In genomic region chr15:75030023-75030413, GRCh38 we compare ENCODE assay signal across 9 cellular contexts. TPM values are rescaled to one million over a fixed set of nuclear protein-coding genes. Genes with fewer than 3 reads are reported as not detected.
DNase-seq lines count a peak whose midpoint lies in the region; ATAC-seq, FAIRE-seq and TF ChIP-seq lines count a peak whose summit lies in the region.
"Had no signal": no experiment of that assay in that cellular context is flagged by ENCODE, and none has a peak within 500 bp of the region (broad histone marks: within the 10 kb centered on the region; RNA-seq: fewer than 3 reads in every experiment).

No MANE protein-coding gene starts in this region.

- H3K4me1 Mint-ChIP-seq in HFFc6 (ENCODE audit: low read depth): peaks cover 29% of the 10 kb centered on the region

- ATAC-seq in GM12878: no peak

- H3K36me3 Mint-ChIP-seq in HFFc6 (ENCODE audit: low read depth): no peaks in the 10 kb centered on the region

- peak overlapping the region; percentile 69; the same call in 1 of the 2 replicates for H3K4me2 ChIP-seq in GM12878 (ENCODE audit: control insufficient read depth, insufficient read depth)

- no peak for TF ChIP-seq POLR2A in GM12878 (IDR thresholded peaks at IDR 0.05; ENCODE audit: low read depth, low read length)
- no peak for TF ChIP-seq POLR2A in suprapubic skin (IDR thresholded peaks at IDR 0.05)

- H3K9me3 ChIP-seq in GM12878 (replicated peaks; ENCODE audit: control insufficient read depth, insufficient read depth, low read length) (no peaks in the 10 kb centered on the region), suprapubic skin (no peaks in the 10 kb centered on the region)

- H3K27me3 ChIP-seq in GM12878 (replicated peaks in 1 of 2; ENCODE audit: control insufficient read depth in 2 of 2, insufficient read depth in 2 of 2, low read length in 1 of 2) (no peaks in the 10 kb centered on the region), suprapubic skin (no peaks in the 10 kb centered on the region)

- H3K79me2 ChIP-seq in GM12878 (ENCODE audit: control insufficient read depth, insufficient read depth, low read length): peaks cover 11% of the 10 kb centered on the region

- POLR2A ChIA-PET in GM12878 (lab: Charles Lee): interaction anchor here (0.5 to 2.9 kb wide), 5 partner anchors 13 to 174 kb away, joined by 4 to 14 read pairs (median 9); partner anchors contain the start of gene C15orf39

- peak overlapping the region; percentile 49; the same call in 1 of the 2 replicates for H3K9ac ChIP-seq in GM12878 (ENCODE audit: control insufficient read depth, insufficient read depth, low read length)

- in situ Hi-C loops in GM12878 (cut with MboI): no loop called here

- H3K36me3 ChIP-seq in GM12878 (ENCODE audit: control insufficient read depth in 2 of 2, insufficient read depth in 2 of 2, low read length in 1 of 2) (peaks cover 0 to 2% of the 10 kb centered on the region in 2 experiments; a peak in 3 of 4 replicates), suprapubic skin (no peaks in the 10 kb centered on the region)

- WGBS in GM12878 (ENCODE audit: insufficient coverage, insufficient replicate concordance, low lambda C conversion rate, missing lambda C conversion rate): 95% methylated on average over 2 of the region's 2 CpGs
- WGBS in suprapubic skin: 13% methylated on average over 1 of the region's 2 CpGs

- H3K4me3 ChIP-seq in GM12878 (no peak overlapping the region), suprapubic skin (peak overlapping the region; percentile 21)

- H3K27ac Mint-ChIP-seq in HFFc6: peak overlapping the region; percentile 93
- H3K27ac Mint-ChIP-seq: activated naive CD4-positive, alpha-beta T cell treated with anti-CD3 and anti-CD28 coated beads for 36 hours had no signal

- TF ChIP-seq EP300 in GM12878 (IDR thresholded peaks at IDR 0.05; ENCODE audit: borderline replicate concordance in 1 of 2, control insufficient read depth in 1 of 2, low read depth in 2 of 2, low read length in 2 of 2) (no peak), suprapubic skin (IDR thresholded peaks at IDR 0.05) (no peak)

- H2AFZ ChIP-seq in GM12878 (ENCODE audit: control insufficient read depth, low read depth, low read length): no peak overlapping the region

- H4K20me1 ChIP-seq in GM12878 (ENCODE audit: control insufficient read depth, insufficient read depth): no peaks in the 10 kb centered on the region

- TF ChIP-seq RAD21 in GM12878 (IDR thresholded peaks at IDR 0.05; ENCODE audit: insufficient read depth, low read depth, low read length): no peak

- RAD21 ChIA-PET in GM12878 (lab: Charles Lee; ENCODE audit: unreplicated experiment): interaction anchor here (0.5 to 4.2 kb wide), 16 partner anchors 8 to 611 kb away, joined by 3 to 65 read pairs (median 5); partner anchors contain the start of genes C15orf39 and SIN3A

- DNase-seq in HFFc6 (no peak), GM12878 (ENCODE audit: low read depth, low spot score) (no peak), kidney tubule cell (ENCODE audit: low spot score) (peak; percentile 32), suprapubic skin (ENCODE audit: low spot score in 2 of 2) (no peak), NOMO-1 treated with DMSO at 0.1 percent for 48 hours (lab: John Stamatoyannopoulos, UW; ENCODE audit: unreplicated experiment) (no peak), NCI-H510A (lab: John Stamatoyannopoulos, UW) (no peak), MV-4-11 (lab: John Stamatoyannopoulos, UW) (no peak)
- DNase-seq in stimulated activated CD4-positive, alpha-beta T cell treated with anti-CD3 and anti-CD28 coated beads, Interleukin-1b, Interleukin-23, amount 100 ng/mL, for 48 hours: no peak

- no peaks in the 10 kb centered on the region for H3K9me3 Mint-ChIP-seq in HFFc6
- H3K9me3 Mint-ChIP-seq: activated naive CD4-positive, alpha-beta T cell treated with anti-CD3 and anti-CD28 coated beads for 36 hours had no signal

- H3K4me1 ChIP-seq in GM12878 (ENCODE audit: control insufficient read depth, insufficient read depth, low read length) (peaks cover 44% of the 10 kb centered on the region), suprapubic skin (peaks cover 44% of the 10 kb centered on the region)

- H3K27me3 Mint-ChIP-seq in HFFc6 (ENCODE audit: insufficient read depth): peaks cover 1% of the 10 kb centered on the region

- CTCF ChIA-PET in GM12878 (lab: Yijun Ruan, JAX): interaction anchor here (0.6 to 6.7 kb wide), 23 partner anchors 8 to 654 kb away, joined by 3 to 95 read pairs (median 4); partner anchors contain the start of gene C15orf39

- H3K27ac ChIP-seq in GM12878 (ENCODE audit: control insufficient read depth, insufficient read depth): peak overlapping the region; percentile 74
- H3K27ac ChIP-seq in suprapubic skin: peak overlapping the region; percentile 72

- SMC1A ChIA-PET in GM12878 (lab: Charles Lee; ENCODE audit: uncharacterized antibody, unreplicated experiment): interaction anchor here (0.6 to 4.3 kb wide), 15 partner anchors 10 to 419 kb away, joined by 3 to 49 read pairs (median 3); partner anchors contain the start of gene MAN2C1

- intact Hi-C loops in GM12878 (cut with micrococcal nuclease; ENCODE audit: unreplicated experiment): no loop called here

- H3K4me3 Mint-ChIP-seq in HFFc6: no peak overlapping the region
- H3K4me3 Mint-ChIP-seq: activated naive CD4-positive, alpha-beta T cell treated with anti-CD3 and anti-CD28 coated beads for 36 hours had no signal

- BruUV-seq in GM12878 (replicated peaks; lab: Mats Ljungman, UMichigan): no TSS peak

- FAIRE-seq in GM12878 (lab: Jason Lieb, UNC): no peak

- TF ChIP-seq CTCF in HFFc6 (IDR thresholded peaks at IDR 0.05) (no peak), GM12878 (IDR thresholded peaks at IDR 0.05 in 2 of 3, conservative IDR thresholded peaks at IDR 0.05 in 1 of 3; ENCODE audit: control insufficient read depth in 2 of 3, extremely low read depth in 1 of 3, insufficient read depth in 1 of 3, low read depth in 3 of 3, low read length in 3 of 3) (no peak), suprapubic skin (IDR thresholded peaks at IDR 0.05) (no peak)

TF ChIP-seq in GM12878, 131 proteins besides CTCF, POLR2A, EP300 and RAD21 (continues in another document):
- no peak for TF ChIP-seq ELK1 (IDR thresholded peaks at IDR 0.05; ENCODE audit: low read depth, low read length)

RNA-seq across cellular contexts. Expression of gene PPCDC, which starts 6.6 kb away (rescaled TPM):
- total RNA-seq in HFFc6 (2021; fragmentation: NEBNext Ultra II Directional; extraction: Animal tissue kit (Norgen Biotek cat#: 25700)): 10 to 100 TPM in 5 of 6 experiments, 1 to 10 TPM in 1; 9.8 to 12.3 (median 11.2) TPM
- total RNA-seq in GM12878 (2013; cell fraction: nucleolus; rRNA removed): 112 and 121 TPM in 2 replicates
- total RNA-seq in GM12878 (2014; rRNA removed) (42.7 and 45.0 TPM in 2 replicates), GM12878 (2014; rRNA removed; fragmentation: Illumina TruSeq; extraction: Trizol) (29.4 and 32.5 TPM in 2 replicates), GM12878 (2021) (40.2 and 43.3 TPM in 2 replicates), suprapubic skin (10 to 100 TPM in 2 of 4 donors, 1 to 10 TPM in 2; 7.4 to 25.7 (median 13.1) TPM)
- 25.0 TPM for polyA plus RNA-seq in GM12878 (2011; ENCODE audit: low read depth)
- polyA plus RNA-seq in GM12878 (2011; rRNA removed) (27.9 and 44.7 TPM in 2 replicates), GM12878 (2014; fragmentation: Illumina TruSeq; extraction: Trizol) (32.9 and 35.7 TPM in 2 replicates), GM12878 (2014; fragmentation: Nextera tagmentation; extraction: Ambion mirVana) (100 to 1,000 TPM in 1 of 2 experiments, 10 to 100 TPM in 1; 92.0 to 135 TPM), GM12878 (2014; rRNA removed) (68.2 and 69.9 TPM in 2 replicates), GM12878 (2016; fragmentation: Nextera tagmentation; extraction: Ambion mirVana) (10 to 100 TPM; 65.4 to 67.9 TPM)
- 61.6 and 76.5 TPM in 2 replicates for polyA plus RNA-seq in GM12878 (2011; cell fraction: cytosol; rRNA removed)
- polyA plus RNA-seq in GM12878 (2011; cell fraction: nucleus; rRNA removed): 83.3 and 92.0 TPM in 2 replicates
- polyA plus RNA-seq in GM12878 (2012): 27.6 and 38.4 TPM in 2 replicates
- polyA minus RNA-seq in GM12878 (2011; rRNA and poly(A)+ RNA removed): 37.2 and 70.2 TPM in 2 replicates
- 8.8 and 18.7 TPM in 2 replicates for polyA minus RNA-seq in GM12878 (2011; cell fraction: cytosol; rRNA and poly(A)+ RNA removed)
- 51.0 and 104 TPM in 2 replicates for polyA minus RNA-seq in GM12878 (2011; cell fraction: nucleus; rRNA and poly(A)+ RNA removed)

RNA-seq across cellular contexts. Expression of gene SCAMP5, which starts 34.7 kb away (rescaled TPM):
- total RNA-seq in HFFc6 (2021; fragmentation: NEBNext Ultra II Directional; extraction: Animal tissue kit (Norgen Biotek cat#: 25700)): 10 to 100 TPM in 2 of 6 experiments, 1 to 10 TPM in 4; 6.4 to 11.2 (median 6.9) TPM
- 5.9 and 8.5 TPM in 2 replicates for total RNA-seq in GM12878 (2013; cell fraction: nucleolus; rRNA removed)
- total RNA-seq in GM12878 (2014; rRNA removed): 20.2 and 22.2 TPM in 2 replicates
- total RNA-seq in GM12878 (2014; rRNA removed; fragmentation: Illumina TruSeq; extraction: Trizol): 13.6 and 15.0 TPM in 2 replicates
- total RNA-seq in GM12878 (2021): 24.8 and 25.5 TPM in 2 replicates
- 7.6 TPM for polyA plus RNA-seq in GM12878 (2011; ENCODE audit: low read depth)
- polyA plus RNA-seq in GM12878 (2011; rRNA removed): 15.7 and 24.3 TPM in 2 replicates
- 28.5 and 32.2 TPM in 2 replicates for polyA plus RNA-seq in GM12878 (2011; cell fraction: cytosol; rRNA removed)
- 19.4 and 24.8 TPM in 2 replicates for polyA plus RNA-seq in GM12878 (2011; cell fraction: nucleus; rRNA removed)
- polyA plus RNA-seq in GM12878 (2012): 8.5 and 11.0 TPM in 2 replicates
- polyA plus RNA-seq in GM12878 (2014; fragmentation: Illumina TruSeq; extraction: Trizol): 26.3 and 30.3 TPM in 2 replicates
- polyA plus RNA-seq in GM12878 (2014; fragmentation: Nextera tagmentation; extraction: Ambion mirVana): 1 to 10 TPM; 2.3 to 2.5 TPM
- polyA plus RNA-seq in GM12878 (2014; rRNA removed): 35.5 and 41.6 TPM in 2 replicates
- 1 to 10 TPM; 1.6 to 1.7 TPM for polyA plus RNA-seq in GM12878 (2016; fragmentation: Nextera tagmentation; extraction: Ambion mirVana)
- 21.5 and 25.9 TPM in 2 replicates for polyA minus RNA-seq in GM12878 (2011; rRNA and poly(A)+ RNA removed)
- polyA minus RNA-seq in GM12878 (2011; cell fraction: cytosol; rRNA and poly(A)+ RNA removed): 9.0 and 9.6 TPM in 2 replicates
- polyA minus RNA-seq in GM12878 (2011; cell fraction: nucleus; rRNA and poly(A)+ RNA removed): 3.3 and 7.8 TPM in 2 replicates
- 1 to 10 TPM in 3 of 4 donors, under 1 TPM in 1; 0.53 to 4.5 (median 2.7) TPM for total RNA-seq in suprapubic skin
